ENCODE assay signal across 8 cellular contexts in genomic region chr1:35640380-35641232, GRCh38. TPM values are rescaled to one million over a fixed set of nuclear protein-coding genes. Genes with fewer than 3 reads are reported as not detected.
DNase-seq lines count a peak whose midpoint lies in the region; ATAC-seq and TF ChIP-seq lines count a peak whose summit lies in the region.

No MANE protein-coding gene starts in this region.

- ATAC-seq in activated CD8-positive, alpha-beta T cell treated with anti-CD3 and anti-CD28 coated beads, Interleukin-2, amount 10 ng/mL, durations not matched to agents 7 days and 5 days, result no peak
- no peak for ATAC-seq in esophagus mucosa

- H3K36me3 ChIP-seq in right atrium auricular region, result no peaks in the 10 kb centered on the region
- no peaks in the 10 kb centered on the region for H3K36me3 ChIP-seq in stomach smooth muscle (ENCODE audit: control insufficient read depth in 2 of 2, insufficient read depth in 2 of 2, low read length in 2 of 2)

- peak overlapping the region; percentile 93 to 97 for H3K9ac ChIP-seq in stomach smooth muscle (ENCODE audit: low read length in 2 of 2)

- H3K9me3 Mint-ChIP-seq in activated CD8-positive, alpha-beta T cell treated with anti-CD3 and anti-CD28 coated beads, Interleukin-2, amount 10 ng/mL, durations not matched to agents 7 days and 5 days (ENCODE audit: insufficient read depth), result no peaks in the 10 kb centered on the region

- H3K9me3 ChIP-seq in right atrium auricular region, result no peaks in the 10 kb centered on the region
- no peaks in the 10 kb centered on the region for H3K9me3 ChIP-seq in iPS-18c (ENCODE audit: control insufficient read depth, insufficient read depth, low read length)
- no peaks in the 10 kb centered on the region for H3K9me3 ChIP-seq in stomach smooth muscle (ENCODE audit: control insufficient read depth in 2 of 2, low read length in 2 of 2)

- H3K36me3 Mint-ChIP-seq in activated CD8-positive, alpha-beta T cell treated with anti-CD3 and anti-CD28 coated beads, Interleukin-2, amount 10 ng/mL, durations not matched to agents 7 days and 5 days (ENCODE audit: low read depth), result peaks cover 20% of the 10 kb centered on the region

- CTCF ChIA-PET in activated CD8-positive, alpha-beta T cell treated with anti-CD3 and anti-CD28 coated beads, Interleukin-2, amount 10 ng/mL, durations not matched to agents 7 days and 5 days (lab: Charles Lee), result interaction anchor here (1.0 kb wide), 1 partner anchor 76 kb away, joined by 3 read pairs; no protein-coding TSS in a partner anchor

- DNase-seq in right atrium auricular region (ENCODE audit: low spot score) (no peak), cardiac septum (ENCODE audit: low spot score) (no peak), SIG-M5 (lab: John Stamatoyannopoulos, UW) (no peak), GM20000 (ENCODE audit: low spot score) (no peak)
- no peak for DNase-seq in activated CD8-positive, alpha-beta T cell treated with anti-CD3 and anti-CD28 coated beads, Interleukin-2, amount 10 ng/mL, durations not matched to agents 7 days and 5 days

- TF ChIP-seq CTCF in right atrium auricular region (IDR thresholded peaks at IDR 0.05) (no peak), GM20000 (IDR thresholded peaks at IDR 0.05; ENCODE audit: extremely low read depth, missing control alignments) (no peak)

- POLR2A ChIA-PET in activated CD8-positive, alpha-beta T cell treated with anti-CD3 and anti-CD28 coated beads, Interleukin-2, amount 10 ng/mL, durations not matched to agents 7 days and 5 days (lab: Charles Lee), result interaction anchor here (1.0 to 1.6 kb wide), 2 partner anchors 75 to 129 kb away, joined by 3 to 4 read pairs; no protein-coding TSS in a partner anchor

- intact Hi-C loops in cardiac septum (cut with DNase I), result loop anchor here (5.0 kb wide), 1 partner anchor 77 kb away; the partner anchor contains the start of gene C1orf216

- H3K27ac ChIP-seq in right atrium auricular region, result peak overlapping the region; percentile 82 to 89
- H3K27ac ChIP-seq in stomach smooth muscle (ENCODE audit: low read length), result peak overlapping the region; percentile 87

- H3K27me3 ChIP-seq in right atrium auricular region (no peaks in the 10 kb centered on the region), stomach smooth muscle (ENCODE audit: control insufficient read depth in 1 of 2, insufficient read depth in 2 of 2, low read length in 2 of 2) (peaks cover under 1 to 4% of the 10 kb centered on the region in 2 donors)

- peak overlapping the region; percentile 99 for H3K27ac Mint-ChIP-seq in activated CD8-positive, alpha-beta T cell treated with anti-CD3 and anti-CD28 coated beads, Interleukin-2, amount 10 ng/mL, durations not matched to agents 7 days and 5 days

- H3K4me3 ChIP-seq in right atrium auricular region (peak overlapping the region; percentile 63 to 75), iPS-18c (ENCODE audit: insufficient read depth, low read depth, low read length) (peak overlapping the region; percentile 100), stomach smooth muscle (ENCODE audit: low read length in 2 of 2) (peak overlapping the region; percentile 97 to 99)

- peaks cover 38% of the 10 kb centered on the region for H3K4me1 Mint-ChIP-seq in activated CD8-positive, alpha-beta T cell treated with anti-CD3 and anti-CD28 coated beads, Interleukin-2, amount 10 ng/mL, durations not matched to agents 7 days and 5 days (ENCODE audit: low read depth)

- peaks cover 19% of the 10 kb centered on the region for H3K27me3 Mint-ChIP-seq in activated CD8-positive, alpha-beta T cell treated with anti-CD3 and anti-CD28 coated beads, Interleukin-2, amount 10 ng/mL, durations not matched to agents 7 days and 5 days (ENCODE audit: low read depth)

- peak overlapping the region; percentile 99 for H3K4me3 Mint-ChIP-seq in activated CD8-positive, alpha-beta T cell treated with anti-CD3 and anti-CD28 coated beads, Interleukin-2, amount 10 ng/mL, durations not matched to agents 7 days and 5 days

- H3K4me1 ChIP-seq in right atrium auricular region (peaks cover 0 to 40% of the 10 kb centered on the region in 2 donors), stomach smooth muscle (ENCODE audit: control insufficient read depth, insufficient read depth, low read length) (peaks cover 9% of the 10 kb centered on the region)

RNA-seq across cellular contexts. Expression of gene PSMB2, which starts 0.7 kb away (rescaled TPM):
- total RNA-seq in right atrium auricular region, result 10 to 100 TPM; 30.4 to 31.7 TPM
- total RNA-seq in cardiac septum, result 35.6 TPM
- total RNA-seq in activated CD8-positive, alpha-beta T cell treated with anti-CD3 and anti-CD28 coated beads, Interleukin-2, amount 10 ng/mL, durations not matched to agents 7 days and 5 days, result 10 to 100 TPM; 82.4 to 86.6 TPM
- total RNA-seq in esophagus mucosa, result 54.6 TPM
